ENCODE assay signal across 11 cellular contexts in the genomic region with DNA sequence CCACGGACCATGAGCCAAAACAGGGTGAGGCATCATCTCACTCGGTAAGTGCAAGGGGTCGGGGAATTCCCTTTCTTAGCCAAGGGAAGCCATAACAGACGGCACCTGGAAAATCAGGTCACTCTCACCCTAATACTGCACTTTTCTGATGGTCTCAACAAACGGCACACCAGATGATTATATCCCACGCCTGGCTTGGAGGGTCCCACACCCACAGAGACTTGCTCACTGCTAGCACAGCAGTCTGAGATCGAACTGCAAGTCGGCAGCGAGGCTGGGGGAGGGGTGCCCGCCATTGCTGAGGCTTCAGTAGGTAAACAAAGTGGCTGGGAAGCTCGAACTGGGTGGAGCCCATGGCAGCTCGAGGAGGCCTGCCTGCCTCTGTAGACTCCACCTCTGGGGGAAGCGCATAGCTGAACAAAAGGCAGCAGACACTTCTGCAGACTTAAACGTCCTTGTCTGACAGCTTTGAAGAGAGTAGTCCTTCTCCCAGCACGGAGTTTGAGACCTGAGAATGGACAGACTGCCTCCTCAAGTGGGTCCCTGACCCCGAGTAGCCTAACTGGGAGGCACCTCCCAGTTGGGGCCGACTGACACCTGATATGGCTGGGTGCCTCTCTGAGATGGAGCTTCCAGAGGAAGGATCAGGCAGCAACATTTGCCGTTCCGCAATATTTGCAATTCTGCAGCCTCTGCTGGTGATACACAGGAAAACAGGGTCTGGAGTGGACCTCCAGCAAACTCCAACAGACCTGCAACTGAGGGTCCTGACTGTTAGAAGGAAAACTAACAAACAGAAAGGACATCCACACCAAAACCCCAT. TPM values are rescaled to one million over a fixed set of nuclear protein-coding genes. Genes with fewer than 3 reads are reported as not detected.
"Had no signal": no experiment of that assay in that cellular context is flagged by ENCODE, and none has a peak within 500 bp of the region (broad histone marks: within the 10 kb centered on the region; RNA-seq: fewer than 3 reads in every experiment).

No MANE protein-coding gene starts in this region.

RNA-seq across cellular contexts. Expression of gene CMA1, which starts 16.3 kb away (rescaled TPM):
- total RNA-seq: activated CD4-positive, alpha-beta memory T cell treated with anti-CD3 and anti-CD28 coated beads for 36 hours; activated CD4-positive, alpha-beta T cell treated with anti-CD3 and anti-CD28 coated beads, Interleukin-2, amount 10 ng/mL, durations not matched to agents 24 days and 14 days; activated CD8-positive, alpha-beta memory T cell treated with anti-CD3 and anti-CD28 coated beads for 36 hours; activated CD8-positive, alpha-beta memory T cell treated with anti-CD3 and anti-CD28 coated beads, Interleukin-2, amount 10 ng/mL, durations not matched to agents 7 days and 5 days; activated T-helper 1 cell treated with anti-CD3 and anti-CD28 coated beads, Interleukin-12 subunit alpha, Interleukin-12 subunit beta, Interleukin-2, Interleukin-4 antibody, amounts not matched to agents 30 ng/mL and 10 ng/mL and 1 ng/mL, durations not matched to agents 14 hours and 24 hours and 36 hours; adrenal gland; body of pancreas; chondrocyte; dermis blood vessel endothelial cell; foreskin keratinocyte had no signal
- polyA plus RNA-seq: adrenal gland, aorta, foreskin keratinocyte had no signal
